1 cellular context compared by ENCODE assay signal in the genomic region with DNA sequence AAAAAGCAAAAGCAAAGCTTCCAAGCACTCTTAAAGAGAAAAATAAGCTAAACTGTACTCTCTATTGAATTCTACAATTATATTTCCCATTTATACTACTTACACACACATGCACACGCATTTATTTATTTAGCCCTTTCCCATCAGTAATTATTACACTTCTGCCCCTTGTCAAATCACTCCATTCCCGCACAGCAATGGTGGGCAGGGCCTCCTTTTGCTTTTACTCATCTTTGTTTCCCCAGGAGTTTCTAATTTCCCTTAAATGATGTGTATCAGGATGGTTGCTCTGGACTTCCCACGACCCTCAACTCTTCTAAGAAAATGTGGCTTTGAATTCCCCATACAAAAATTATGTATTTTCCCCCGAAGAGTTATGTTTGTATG.
TF ChIP-seq lines count a peak whose summit lies in the region.

No MANE protein-coding gene starts in this region.

TF ChIP-seq in GM23338, 12 proteins besides CTCF, POLR2A, EP300 and RAD21 (continued from another document):
- TF ChIP-seq, protein P1, sequence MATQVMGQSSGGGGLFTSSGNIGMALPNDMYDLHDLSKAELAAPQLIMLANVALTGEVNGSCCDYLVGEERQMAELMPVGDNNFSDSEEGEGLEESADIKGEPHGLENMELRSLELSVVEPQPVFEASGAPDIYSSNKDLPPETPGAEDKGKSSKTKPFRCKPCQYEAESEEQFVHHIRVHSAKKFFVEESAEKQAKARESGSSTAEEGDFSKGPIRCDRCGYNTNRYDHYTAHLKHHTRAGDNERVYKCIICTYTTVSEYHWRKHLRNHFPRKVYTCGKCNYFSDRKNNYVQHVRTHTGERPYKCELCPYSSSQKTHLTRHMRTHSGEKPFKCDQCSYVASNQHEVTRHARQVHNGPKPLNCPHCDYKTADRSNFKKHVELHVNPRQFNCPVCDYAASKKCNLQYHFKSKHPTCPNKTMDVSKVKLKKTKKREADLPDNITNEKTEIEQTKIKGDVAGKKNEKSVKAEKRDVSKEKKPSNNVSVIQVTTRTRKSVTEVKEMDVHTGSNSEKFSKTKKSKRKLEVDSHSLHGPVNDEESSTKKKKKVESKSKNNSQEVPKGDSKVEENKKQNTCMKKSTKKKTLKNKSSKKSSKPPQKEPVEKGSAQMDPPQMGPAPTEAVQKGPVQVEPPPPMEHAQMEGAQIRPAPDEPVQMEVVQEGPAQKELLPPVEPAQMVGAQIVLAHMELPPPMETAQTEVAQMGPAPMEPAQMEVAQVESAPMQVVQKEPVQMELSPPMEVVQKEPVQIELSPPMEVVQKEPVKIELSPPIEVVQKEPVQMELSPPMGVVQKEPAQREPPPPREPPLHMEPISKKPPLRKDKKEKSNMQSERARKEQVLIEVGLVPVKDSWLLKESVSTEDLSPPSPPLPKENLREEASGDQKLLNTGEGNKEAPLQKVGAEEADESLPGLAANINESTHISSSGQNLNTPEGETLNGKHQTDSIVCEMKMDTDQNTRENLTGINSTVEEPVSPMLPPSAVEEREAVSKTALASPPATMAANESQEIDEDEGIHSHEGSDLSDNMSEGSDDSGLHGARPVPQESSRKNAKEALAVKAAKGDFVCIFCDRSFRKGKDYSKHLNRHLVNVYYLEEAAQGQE (IDR thresholded peaks at IDR 0.05; ENCODE audit: unreplicated experiment), result no peak
- no peak for TF ChIP-seq ZNF331 (CRISPR knock-in tag; IDR thresholded peaks at IDR 0.05; ENCODE audit: low read depth)
- no peak for TF ChIP-seq POLR2AphosphoS5 (IDR thresholded peaks at IDR 0.05; ENCODE audit: low read depth)
- no peak for TF ChIP-seq CREB1 (CRISPR knock-in tag; IDR thresholded peaks at IDR 0.05; ENCODE audit: low read depth)
- no peak for TF ChIP-seq EZH2 (IDR thresholded peaks at IDR 0.05; ENCODE audit: low read depth, unreplicated experiment)
- no peak for TF ChIP-seq ZNF114 (CRISPR knock-in tag; IDR thresholded peaks at IDR 0.05)
- TF ChIP-seq NANOG (IDR thresholded peaks at IDR 0.05; ENCODE audit: borderline replicate concordance), result no peak
TF ChIP-seq in GM23338: peak in this region for 0.
